In genomic region chr3:94596887-94597537, GRCh38 we compare ENCODE assay signal across 25 cellular contexts.
DNase-seq lines count a peak whose midpoint lies in the region; ATAC-seq, FAIRE-seq and TF ChIP-seq lines count a peak whose summit lies in the region.
"Had no signal": no experiment of that assay in that cellular context is flagged by ENCODE, and none has a peak within 500 bp of the region (broad histone marks: within the 10 kb centered on the region; RNA-seq: fewer than 3 reads in every experiment).

No MANE protein-coding gene starts in this region.

- no peak for FAIRE-seq in RCC 7860 (lab: Jason Lieb, UNC)
- FAIRE-seq: islet of Langerhans had no signal

- H3K9me3 ChIP-seq in A673 (ENCODE audit: low read depth, low read length, poor library complexity, severe bottlenecking) (no peaks in the 10 kb centered on the region), psoas muscle (no peaks in the 10 kb centered on the region)
- H3K9me3 ChIP-seq: ascending aorta, lower lobe of right lung, vagina had no signal

- no peak for TF ChIP-seq CTCF in A673 (conservative IDR thresholded peaks at IDR 0.05; ENCODE audit: low read depth, low read length)
- no peak for TF ChIP-seq CTCF in psoas muscle (IDR thresholded peaks at IDR 0.05)

- H3K36me3 ChIP-seq in A673 (ENCODE audit: insufficient read depth, low read length, poor library complexity, severe bottlenecking): no peaks in the 10 kb centered on the region
- H3K36me3 ChIP-seq in psoas muscle (ENCODE audit: insufficient read depth in 1 of 2, low read depth in 1 of 2): no peaks in the 10 kb centered on the region
- H3K36me3 ChIP-seq: ascending aorta, lower lobe of right lung, vagina, WERI-Rb-1 had no signal

- H3K27me3 ChIP-seq in A673 (replicated peaks; ENCODE audit: insufficient read depth, low read depth, low read length, poor library complexity): no peaks in the 10 kb centered on the region
- H3K27me3 ChIP-seq in psoas muscle (ENCODE audit: insufficient read depth in 3 of 3, low read length in 2 of 3): no peaks in the 10 kb centered on the region
- H3K27me3 ChIP-seq: ascending aorta, vagina had no signal

- H3K4me3 ChIP-seq in A673 (ENCODE audit: low read depth, low read length, poor library complexity, severe bottlenecking) (no peak overlapping the region), psoas muscle (no peak overlapping the region)
- H3K4me3 ChIP-seq: ascending aorta, lower lobe of right lung, vagina had no signal

- CTCF ChIA-PET in A673 (lab: Charles Lee): no interaction called here

- BruUV-seq in A673 (replicated peaks; lab: Mats Ljungman, UMichigan): no TSS peak

- H3K27ac ChIP-seq in A673 (ENCODE audit: low read depth, low read length, poor library complexity, severe bottlenecking) (no peak overlapping the region), psoas muscle (no peak overlapping the region)
- H3K27ac ChIP-seq: ascending aorta, lower lobe of right lung, vagina, WERI-Rb-1 had no signal

- DNase-seq in A673 (ENCODE audit: low spot score) (peak; percentile 21), RCC 7860 (ENCODE audit: low spot score) (no peak), psoas muscle (no peak), NCI-H2107 treated with DMSO at 0.1 percent for 48 hours (lab: John Stamatoyannopoulos, UW; ENCODE audit: unreplicated experiment) (no peak)
- DNase-seq: activated CD4-positive, alpha-beta memory T cell treated with anti-CD3 and anti-CD28 coated beads, Interleukin-2, amount 10 ng/mL, durations not matched to agents 7 days and 5 days; activated naive CD4-positive, alpha-beta T cell treated with anti-CD3 and anti-CD28 coated beads, Interleukin-2, amount 10 ng/mL, durations not matched to agents 7 days and 5 days; Calu3; EL; erythroblast; foreskin melanocyte; Karpas-422; lower lobe of right lung; NCI-H1092 treated with DMSO at 0.1 percent for 48 hours; NCI-H524 treated with DMSO at 0.1 percent for 48 hours; Right ventricle myocardium superior; small intestine; stimulated activated CD4-positive, alpha-beta T cell treated with anti-CD3 and anti-CD28 coated beads, Interleukin-4, amount 100 ng/mL, for 24 hours had no signal

- ATAC-seq in GM19035 (IDR thresholded peaks at IDR 0.05; ENCODE audit: unreplicated experiment): peak; percentile 94
- ATAC-seq in HG02642 (IDR thresholded peaks at IDR 0.05; ENCODE audit: poor library complexity, unreplicated experiment): peak; percentile 62
- ATAC-seq in HG03159 (IDR thresholded peaks at IDR 0.05; ENCODE audit: unreplicated experiment): peak; percentile 84
- ATAC-seq in GM21723 (IDR thresholded peaks at IDR 0.05; ENCODE audit: unreplicated experiment): no peak
- no peak for ATAC-seq in psoas muscle
- ATAC-seq: lower lobe of right lung had no signal

- POLR2A ChIA-PET in A673 (lab: Charles Lee; ENCODE audit: low non-redundant PET): no interaction called here

- intact Hi-C loops in A673 (cut with micrococcal nuclease; ENCODE audit: unreplicated experiment) (no loop called here), psoas muscle (cut with DNase I) (no loop called here)

- no peaks in the 10 kb centered on the region for H3K4me1 ChIP-seq in A673 (ENCODE audit: insufficient read depth, low read length, poor library complexity, severe bottlenecking)
- no peaks in the 10 kb centered on the region for H3K4me1 ChIP-seq in psoas muscle
- H3K4me1 ChIP-seq: ascending aorta, lower lobe of right lung, vagina had no signal

- 38 to 46% (median 38%) methylated on average over 4 of the region's 4 CpGs for WGBS in psoas muscle, 3 donors

Comparison
In these comparisons a context has a peak if more than half of its experiments do, and no peak if none do; other contexts are left out.
1. ATAC-seq: peak in GM19035 (single experiment), HG02642 (single experiment) and HG03159 (single experiment); none in GM21723 (single experiment) and psoas muscle (0 of 4).